ENCODE assay signal across 8 cellular contexts in the genomic region with DNA sequence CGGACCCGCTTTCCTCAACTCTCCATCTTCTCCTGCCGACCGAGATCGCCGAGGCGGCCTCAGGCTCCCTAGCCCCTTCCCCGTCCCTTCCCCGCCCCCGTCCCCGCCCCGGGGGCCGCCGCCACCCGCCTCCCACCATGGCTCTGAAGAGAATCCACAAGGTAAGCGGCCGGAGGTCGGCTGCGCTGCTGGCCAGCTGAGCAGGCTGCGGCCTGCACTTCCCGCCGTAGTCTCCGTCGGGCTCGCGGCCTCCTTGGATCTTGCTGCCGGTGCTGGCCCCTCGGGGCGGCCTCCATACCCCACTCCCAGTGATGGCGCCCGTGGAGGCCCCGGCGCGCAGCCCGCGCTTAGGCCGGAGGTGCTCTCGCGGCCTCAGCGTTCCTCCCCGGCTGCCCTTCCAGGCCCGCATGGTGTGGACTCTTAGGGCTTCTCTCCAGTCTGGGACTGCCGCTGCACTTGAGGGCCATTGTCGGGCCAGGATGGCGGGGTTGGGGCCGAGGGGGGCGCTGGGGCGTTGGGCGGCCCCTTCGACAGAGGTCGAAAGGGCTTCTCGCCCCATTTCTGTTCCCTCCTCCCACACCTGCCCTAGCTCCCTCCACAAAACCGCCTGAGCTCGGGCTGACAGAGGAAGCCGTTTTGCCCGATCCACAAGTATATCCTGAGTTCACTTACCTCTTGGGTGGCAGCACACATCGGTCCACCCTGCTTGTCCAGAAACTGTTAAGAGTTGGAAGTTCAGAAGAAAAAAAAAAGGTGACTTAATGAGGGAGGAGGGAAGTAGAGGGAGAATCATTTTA. TPM values are rescaled to one million over a fixed set of nuclear protein-coding genes. Genes with fewer than 3 reads are reported as not detected.
DNase-seq lines count a peak whose midpoint lies in the region; ATAC-seq and TF ChIP-seq lines count a peak whose summit lies in the region.

No MANE protein-coding gene starts in this region.

- POLR2A ChIA-PET in activated CD8-positive, alpha-beta T cell treated with anti-CD3 and anti-CD28 coated beads, Interleukin-2, amount 10 ng/mL, durations not matched to agents 7 days and 5 days (lab: Charles Lee), result interaction anchor here (0.6 to 4.1 kb wide), 19 partner anchors 9 to 288 kb away, joined by 3 to 26 read pairs (median 5); a partner anchor contains a TSS

- H3K9me3 ChIP-seq in MM.1S (replicated peaks; ENCODE audit: insufficient read depth, low read length) (no peaks in the 10 kb centered on the region), mucosa of stomach (ENCODE audit: control insufficient read depth, low read length) (no peaks in the 10 kb centered on the region)

- DNase-seq in GM12864 (ENCODE audit: low read depth), result no peak
- peak; percentile 32 for DNase-seq in HCEC 1CT
- DNase-seq in MM.1S, result peak; percentile 44
- peak; percentile 60 for DNase-seq in activated CD8-positive, alpha-beta T cell treated with anti-CD3 and anti-CD28 coated beads, Interleukin-2, amount 10 ng/mL, durations not matched to agents 7 days and 5 days
- DNase-seq in epithelial cell of proximal tubule (ENCODE audit: low read depth), result no peak
- peak; percentile 62 for DNase-seq in stimulated activated naive CD8-positive, alpha-beta T cell treated with anti-CD3 and anti-CD28 coated beads, Interleukin-15, Interleukin-2, amounts not matched to agents 100 U/mL and 50 U/mL, for 24 hours
- no peak for DNase-seq in activated effector memory CD4-positive, alpha-beta T cell treated with anti-CD3 and anti-CD28 coated beads, Interleukin-2, amount 50 U/mL, for 16 hours

- H3K4me3 ChIP-seq in GM12864 (ENCODE audit: low read depth, low read length) (peak overlapping the region; percentile 96), MM.1S (ENCODE audit: low read length) (peak overlapping the region; percentile 90), epithelial cell of proximal tubule (ENCODE audit: low read depth, low read length) (peak overlapping the region; percentile 91), mucosa of stomach (ENCODE audit: low read length) (peak overlapping the region; percentile 76)

- H3K27me3 ChIP-seq in MM.1S (replicated peaks; ENCODE audit: insufficient read depth, low read length), result no peaks in the 10 kb centered on the region
- H3K27me3 ChIP-seq in mucosa of stomach (ENCODE audit: control insufficient read depth, insufficient read depth, low read length), result no peaks in the 10 kb centered on the region

- H3K36me3 ChIP-seq in MM.1S (replicated peaks; ENCODE audit: insufficient read depth, low read length) (peaks cover 4% of the 10 kb centered on the region; the same call in 1 of the 2 replicates), mucosa of stomach (ENCODE audit: control insufficient read depth, insufficient read depth, low read length) (no peaks in the 10 kb centered on the region)

- peak overlapping the region; percentile 91 for H3K4me3 Mint-ChIP-seq in activated CD8-positive, alpha-beta T cell treated with anti-CD3 and anti-CD28 coated beads, Interleukin-2, amount 10 ng/mL, durations not matched to agents 7 days and 5 days

- peak overlapping the region; percentile 91 for H3K9ac ChIP-seq in MM.1S (ENCODE audit: low read length)
- peak overlapping the region; percentile 93 for H3K9ac ChIP-seq in mucosa of stomach (ENCODE audit: low read length)

- peak overlapping the region; percentile 80 for H3K27ac ChIP-seq in MM.1S (ENCODE audit: low read length)

- H3K27ac Mint-ChIP-seq in activated CD8-positive, alpha-beta T cell treated with anti-CD3 and anti-CD28 coated beads, Interleukin-2, amount 10 ng/mL, durations not matched to agents 7 days and 5 days, result peak overlapping the region; percentile 91

- H3K36me3 Mint-ChIP-seq in activated CD8-positive, alpha-beta T cell treated with anti-CD3 and anti-CD28 coated beads, Interleukin-2, amount 10 ng/mL, durations not matched to agents 7 days and 5 days (ENCODE audit: low read depth), result peaks cover 32% of the 10 kb centered on the region

- H3K79me2 ChIP-seq in MM.1S (ENCODE audit: low read length), result peaks cover 60% of the 10 kb centered on the region

- ATAC-seq in activated CD8-positive, alpha-beta T cell treated with anti-CD3 and anti-CD28 coated beads, Interleukin-2, amount 10 ng/mL, durations not matched to agents 7 days and 5 days, result peak; percentile 31
- peak; percentile 13 for ATAC-seq in stimulated activated naive CD8-positive, alpha-beta T cell treated with anti-CD3 and anti-CD28 coated beads, Interleukin-15, Interleukin-2, amounts not matched to agents 100 U/mL and 50 U/mL, for 24 hours

- H2AFZ ChIP-seq in MM.1S (ENCODE audit: low read length), result no peak overlapping the region; the same call in 1 of the 2 replicates

- no peaks in the 10 kb centered on the region for H3K9me3 Mint-ChIP-seq in activated CD8-positive, alpha-beta T cell treated with anti-CD3 and anti-CD28 coated beads, Interleukin-2, amount 10 ng/mL, durations not matched to agents 7 days and 5 days (ENCODE audit: insufficient read depth)

- TF ChIP-seq CTCF in GM12864 (IDR thresholded peaks at IDR 0.05; ENCODE audit: low read depth, low read length, missing control alignments) (no peak), MM.1S (IDR thresholded peaks at IDR 0.05; ENCODE audit: low read length) (no peak), epithelial cell of proximal tubule (conservative IDR thresholded peaks at IDR 0.05; ENCODE audit: low read depth, low read length) (no peak)

- H3K27me3 Mint-ChIP-seq in activated CD8-positive, alpha-beta T cell treated with anti-CD3 and anti-CD28 coated beads, Interleukin-2, amount 10 ng/mL, durations not matched to agents 7 days and 5 days (ENCODE audit: low read depth), result no peaks in the 10 kb centered on the region

- peaks cover 39% of the 10 kb centered on the region for H3F3A ChIP-seq in MM.1S (ENCODE audit: insufficient read depth, low read length)

- H3K9me2 ChIP-seq in MM.1S (replicated peaks; ENCODE audit: insufficient read depth, low read length), result no peaks in the 10 kb centered on the region

- peak overlapping the region; percentile 88; the same call in 1 of the 2 replicates for H3K4me2 ChIP-seq in MM.1S (ENCODE audit: low read depth, low read length)

- H3K4me1 ChIP-seq in MM.1S (ENCODE audit: low read length) (peaks cover 32% of the 10 kb centered on the region), mucosa of stomach (ENCODE audit: control insufficient read depth, insufficient read depth, low read length) (peaks cover 26% of the 10 kb centered on the region)

- CTCF ChIA-PET in activated CD8-positive, alpha-beta T cell treated with anti-CD3 and anti-CD28 coated beads, Interleukin-2, amount 10 ng/mL, durations not matched to agents 7 days and 5 days (lab: Charles Lee), result interaction anchor here (0.9 to 5.2 kb wide), 12 partner anchors 10 to 203 kb away, joined by 3 to 70 read pairs (median 6); a partner anchor contains a TSS

- peaks cover 44% of the 10 kb centered on the region for H3K4me1 Mint-ChIP-seq in activated CD8-positive, alpha-beta T cell treated with anti-CD3 and anti-CD28 coated beads, Interleukin-2, amount 10 ng/mL, durations not matched to agents 7 days and 5 days (ENCODE audit: low read depth)

- H4K20me1 ChIP-seq in MM.1S (ENCODE audit: insufficient read depth, low read length), result 0 out of 2 replicates have a peak, but pooled peaks cover 4% of the 10 kb centered on the region

RNA-seq across cellular contexts. Expression of a gene that starts 0.7 kb away (rescaled TPM):
- 100 to 1,000 TPM; 227 to 232 TPM for total RNA-seq in activated CD8-positive, alpha-beta T cell treated with anti-CD3 and anti-CD28 coated beads, Interleukin-2, amount 10 ng/mL, durations not matched to agents 7 days and 5 days
- 159 and 205 TPM in 2 replicates for total RNA-seq in epithelial cell of proximal tubule

Comparison
In these comparisons a context has a peak if more than half of its experiments do, and no peak if none do; other contexts are left out.
1. DNase-seq: peak in HCEC 1CT (single experiment), MM.1S (single experiment), activated CD8-positive, alpha-beta T cell treated with anti-CD3 and anti-CD28 coated beads, Interleukin-2, amount 10 ng/mL, durations not matched to agents 7 days and 5 days (single experiment) and stimulated activated naive CD8-positive, alpha-beta T cell treated with anti-CD3 and anti-CD28 coated beads, Interleukin-15, Interleukin-2, amounts not matched to agents 100 U/mL and 50 U/mL, for 24 hours (single experiment); none in GM12864 (single experiment), epithelial cell of proximal tubule (single experiment) and activated effector memory CD4-positive, alpha-beta T cell treated with anti-CD3 and anti-CD28 coated beads, Interleukin-2, amount 50 U/mL, for 16 hours (single experiment).
2. Peak in every context shown above with its lines, with median percentiles within 50 percentile points of each other: H3K4me3 ChIP-seq.